In genomic region chr4:11232004-11232403, GRCh38 we compare ENCODE assay signal across 19 cellular contexts.
DNase-seq lines count a peak whose midpoint lies in the region; ATAC-seq and TF ChIP-seq lines count a peak whose summit lies in the region.
"Had no signal": no experiment of that assay in that cellular context is flagged by ENCODE, and none has a peak within 500 bp of the region (broad histone marks: within the 10 kb centered on the region; RNA-seq: fewer than 3 reads in every experiment).

No MANE protein-coding gene starts in this region.

- H3K27ac ChIP-seq in C4-2B, result peak overlapping the region; percentile 68
- H3K27ac ChIP-seq: cardiac muscle cell, SK-N-MC, thyroid gland had no signal

- no peaks in the 10 kb centered on the region for H3K4me1 Mint-ChIP-seq in activated T-helper 17 cell treated with anti-CD3 and anti-CD28 coated beads, Interleukin-2, amount 50 U/mL, for 72 hours
- H3K4me1 Mint-ChIP-seq in stimulated activated memory B cell treated with anti-CD40 and anti-IgM and Interleukin-4, amounts not matched to agents 10 μg/mL and 1 μg/mL and 100 μg/mL, for 72 hours, result peaks cover 11% of the 10 kb centered on the region
- peaks cover 9% of the 10 kb centered on the region for H3K4me1 Mint-ChIP-seq in endothelial cell (ENCODE audit: unreplicated experiment)

- H3K27ac Mint-ChIP-seq in activated T-helper 17 cell treated with anti-CD3 and anti-CD28 coated beads, Interleukin-2, amount 50 U/mL, for 72 hours, result no peak overlapping the region
- H3K27ac Mint-ChIP-seq in stimulated activated memory B cell treated with anti-CD40 and anti-IgM and Interleukin-4, amounts not matched to agents 10 μg/mL and 1 μg/mL and 100 μg/mL, for 72 hours, result no peak overlapping the region
- no peak overlapping the region for H3K27ac Mint-ChIP-seq in endothelial cell (ENCODE audit: unreplicated experiment)
- H3K27ac Mint-ChIP-seq: dendritic cell treated with granulocyte-macrophage colony-stimulating factor and Interleukin-4, amounts not matched to agents 40 ng/mL and 50 ng/mL, for 4 days had no signal

- no peaks in the 10 kb centered on the region for H3K27me3 Mint-ChIP-seq in activated T-helper 17 cell treated with anti-CD3 and anti-CD28 coated beads, Interleukin-2, amount 50 U/mL, for 72 hours
- H3K27me3 Mint-ChIP-seq in stimulated activated memory B cell treated with anti-CD40 and anti-IgM and Interleukin-4, amounts not matched to agents 10 μg/mL and 1 μg/mL and 100 μg/mL, for 72 hours, result no peaks in the 10 kb centered on the region
- H3K27me3 Mint-ChIP-seq in endothelial cell (ENCODE audit: unreplicated experiment), result peaks cover 2% of the 10 kb centered on the region
- H3K27me3 Mint-ChIP-seq: dendritic cell treated with granulocyte-macrophage colony-stimulating factor and Interleukin-4, amounts not matched to agents 40 ng/mL and 50 ng/mL, for 4 days had no signal

- no peaks in the 10 kb centered on the region for H3K36me3 Mint-ChIP-seq in activated T-helper 17 cell treated with anti-CD3 and anti-CD28 coated beads, Interleukin-2, amount 50 U/mL, for 72 hours (ENCODE audit: low read depth)
- H3K36me3 Mint-ChIP-seq in stimulated activated memory B cell treated with anti-CD40 and anti-IgM and Interleukin-4, amounts not matched to agents 10 μg/mL and 1 μg/mL and 100 μg/mL, for 72 hours, result no peaks in the 10 kb centered on the region
- H3K36me3 Mint-ChIP-seq in endothelial cell (ENCODE audit: low read depth, unreplicated experiment), result no peaks in the 10 kb centered on the region

- peaks cover 3% of the 10 kb centered on the region for H3K9me3 Mint-ChIP-seq in activated T-helper 17 cell treated with anti-CD3 and anti-CD28 coated beads, Interleukin-2, amount 50 U/mL, for 72 hours
- H3K9me3 Mint-ChIP-seq in stimulated activated memory B cell treated with anti-CD40 and anti-IgM and Interleukin-4, amounts not matched to agents 10 μg/mL and 1 μg/mL and 100 μg/mL, for 72 hours, result peaks cover 3% of the 10 kb centered on the region
- no peaks in the 10 kb centered on the region for H3K9me3 Mint-ChIP-seq in endothelial cell (ENCODE audit: unreplicated experiment)

- DNase-seq in HT-29 (ENCODE audit: low spot score) (peak; percentile 74), NCI-H748 treated with DMSO at 0.1 percent for 48 hours (lab: John Stamatoyannopoulos, UW) (peak; percentile 46), left lobe of liver (ENCODE audit: low spot score) (no peak), CD1c-positive myeloid dendritic cell (ENCODE audit: extremely low spot score) (no peak), endothelial cell (ENCODE audit: low spot score) (no peak)
- DNase-seq: activated CD8-positive, alpha-beta memory T cell treated with anti-CD3 and anti-CD28 coated beads, Interleukin-2, amount 50 U/mL, for 48 hours; activated effector memory CD4-positive, alpha-beta T cell treated with anti-CD3 and anti-CD28 coated beads, Interleukin-2, amount 50 U/mL, for 16 hours; H9; naive B cell; NCI-H1694 treated with DMSO at 0.1 percent for 48 hours; stimulated activated naive CD4-positive, alpha-beta T cell treated with Interleukin-2 at 50 U/mL for 16 hours; T-helper 2 cell; thyroid gland had no signal

- H3K4me3 Mint-ChIP-seq in activated T-helper 17 cell treated with anti-CD3 and anti-CD28 coated beads, Interleukin-2, amount 50 U/mL, for 72 hours, result no peak overlapping the region
- no peak overlapping the region for H3K4me3 Mint-ChIP-seq in stimulated activated memory B cell treated with anti-CD40 and anti-IgM and Interleukin-4, amounts not matched to agents 10 μg/mL and 1 μg/mL and 100 μg/mL, for 72 hours
- H3K4me3 Mint-ChIP-seq in endothelial cell (ENCODE audit: unreplicated experiment), result no peak overlapping the region
- H3K4me3 Mint-ChIP-seq: dendritic cell treated with granulocyte-macrophage colony-stimulating factor and Interleukin-4, amounts not matched to agents 40 ng/mL and 50 ng/mL, for 4 days; H9 had no signal

- peak; percentile 24 for ATAC-seq in left lobe of liver
- ATAC-seq in activated T-helper 17 cell treated with anti-CD3 and anti-CD28 coated beads, Interleukin-2, amount 50 U/mL, for 72 hours (replicated peaks), result no peak
- ATAC-seq in stimulated activated memory B cell treated with anti-CD40 and anti-IgM and Interleukin-4, amounts not matched to agents 10 μg/mL and 1 μg/mL and 100 μg/mL, for 72 hours, result no peak

- TF ChIP-seq CTCF in C4-2B (conservative IDR thresholded peaks at IDR 0.05) (no peak), endothelial cell (IDR thresholded peaks at IDR 0.05; ENCODE audit: unreplicated experiment) (no peak)

Comparison
In these comparisons a context has a peak if more than half of its experiments do, and no peak if none do; other contexts are left out.
1. DNase-seq: peak in HT-29 (single experiment) and NCI-H748 treated with DMSO at 0.1 percent for 48 hours (single experiment); none in left lobe of liver (single experiment), CD1c-positive myeloid dendritic cell (single experiment) and endothelial cell (single experiment).